15 cellular contexts compared by ENCODE assay signal in the genomic region with DNA sequence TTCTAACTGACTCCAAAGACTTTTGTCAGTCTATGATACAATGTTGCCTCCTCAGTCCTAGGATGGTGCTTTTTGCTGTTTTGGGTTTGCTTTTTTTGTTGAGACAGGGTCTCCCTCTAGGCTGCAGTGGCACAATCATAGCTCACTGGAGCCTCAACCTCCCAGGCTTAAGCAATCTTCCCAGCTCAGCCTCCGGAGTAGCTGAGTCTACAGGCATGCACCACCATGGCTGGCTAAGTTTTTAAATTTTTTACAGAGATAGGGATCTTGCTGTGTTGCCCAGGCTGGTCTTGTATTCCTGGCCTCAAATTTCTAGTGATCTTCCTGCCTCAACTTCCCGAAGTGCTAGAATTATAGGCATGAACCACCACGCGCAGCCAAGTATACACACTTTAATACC. TPM values are rescaled to one million over a fixed set of nuclear protein-coding genes. Genes with fewer than 3 reads are reported as not detected.
A peak's percentile ranks its signal among the peaks of the same experiment; 100 is the strongest.
DNase-seq lines count a peak whose midpoint lies in the region; ATAC-seq and TF ChIP-seq lines count a peak whose summit lies in the region.
"Had no signal": no experiment of that assay in that cellular context is flagged by ENCODE, and none has a peak within 500 bp of the region (broad histone marks: within the 10 kb centered on the region; RNA-seq: fewer than 3 reads in every experiment).

No MANE protein-coding gene starts in this region.

- H3K4me3 Mint-ChIP-seq in T-helper 1 cell treated with Interleukin-12 subunit alpha and Interleukin-12 subunit beta and Interleukin-4 antibody, amounts not matched to agents 30 μg/mL and 1 μg/mL, for 36 hours = no peak overlapping the region
- H3K4me3 Mint-ChIP-seq in stimulated activated effector memory CD8-positive, alpha-beta T cell treated with anti-CD3 and anti-CD28 coated beads, Interleukin-12 subunit alpha, Interleukin-12 subunit beta, amount 100 ng/mL, for 72 hours = no peak overlapping the region
- H3K4me3 Mint-ChIP-seq: stimulated activated naive CD8-positive, alpha-beta T cell treated with anti-CD3 and anti-CD28 coated beads, Interleukin-15, amount 100 ng/mL, for 72 hours had no signal

- H3F3A ChIP-seq in OCI-LY1 (ENCODE audit: insufficient read depth, low read length) = no peaks in the 10 kb centered on the region

- peaks cover 27% of the 10 kb centered on the region for H3K36me3 Mint-ChIP-seq in T-helper 1 cell treated with Interleukin-12 subunit alpha and Interleukin-12 subunit beta and Interleukin-4 antibody, amounts not matched to agents 30 μg/mL and 1 μg/mL, for 36 hours (ENCODE audit: low read depth)
- peaks cover 29% of the 10 kb centered on the region for H3K36me3 Mint-ChIP-seq in stimulated activated effector memory CD8-positive, alpha-beta T cell treated with anti-CD3 and anti-CD28 coated beads, Interleukin-12 subunit alpha, Interleukin-12 subunit beta, amount 100 ng/mL, for 72 hours

- no peaks in the 10 kb centered on the region for H3K9me3 ChIP-seq in OCI-LY1 (ENCODE audit: low read length)
- H3K9me3 ChIP-seq in spleen = no peaks in the 10 kb centered on the region

- H3K4me1 ChIP-seq in OCI-LY1 (ENCODE audit: insufficient read depth, low read length, severe bottlenecking) = peaks cover 38% of the 10 kb centered on the region
- H3K4me1 ChIP-seq in spleen = peaks cover 21 to 47% (median 30%) of the 10 kb centered on the region in 6 donors

- no peak for DNase-seq in T-helper 1 cell
- DNase-seq in dorsolateral prefrontal cortex = no peak
- DNase-seq in spleen = no peak
- DNase-seq in stimulated activated effector memory CD8-positive, alpha-beta T cell treated with anti-CD3 and anti-CD28 coated beads, Interleukin-12 subunit alpha, Interleukin-12 subunit beta, amount 100 ng/mL, for 72 hours (ENCODE audit: low spot score in 2 of 2) = no peak
- DNase-seq in activated CD4-positive, CD25-positive, alpha-beta regulatory T cell (lab: John Stamatoyannopoulos, UW) = no peak
- DNase-seq: effector CD4-positive, alpha-beta T cell; NCI-H146; occipital lobe; stimulated activated CD4-positive, alpha-beta T cell treated with anti-CD3 and anti-CD28 coated beads, Interleukin-1b, Interleukin-23, amount 100 ng/mL, for 48 hours; stimulated activated naive CD8-positive, alpha-beta T cell treated with anti-CD3 and anti-CD28 coated beads, Interleukin-15, amount 100 ng/mL, for 72 hours had no signal

- ATAC-seq in stimulated activated effector memory CD8-positive, alpha-beta T cell treated with anti-CD3 and anti-CD28 coated beads, Interleukin-12 subunit alpha, Interleukin-12 subunit beta, amount 100 ng/mL, for 72 hours = no peak
- ATAC-seq in HG03521 (IDR thresholded peaks at IDR 0.05; ENCODE audit: unreplicated experiment) = no peak
- ATAC-seq: left lobe of liver; stimulated activated naive CD8-positive, alpha-beta T cell treated with anti-CD3 and anti-CD28 coated beads, Interleukin-15, amount 100 ng/mL, for 72 hours had no signal

- H3K9me3 Mint-ChIP-seq in T-helper 1 cell treated with Interleukin-12 subunit alpha and Interleukin-12 subunit beta and Interleukin-4 antibody, amounts not matched to agents 30 μg/mL and 1 μg/mL, for 36 hours = no peaks in the 10 kb centered on the region
- H3K9me3 Mint-ChIP-seq in stimulated activated effector memory CD8-positive, alpha-beta T cell treated with anti-CD3 and anti-CD28 coated beads, Interleukin-12 subunit alpha, Interleukin-12 subunit beta, amount 100 ng/mL, for 72 hours = no peaks in the 10 kb centered on the region
- H3K9me3 Mint-ChIP-seq: stimulated activated naive CD8-positive, alpha-beta T cell treated with anti-CD3 and anti-CD28 coated beads, Interleukin-15, amount 100 ng/mL, for 72 hours had no signal

- no peak for TF ChIP-seq POLR2A in spleen (IDR thresholded peaks at IDR 0.05)

- peaks cover 46% of the 10 kb centered on the region for H3K79me2 ChIP-seq in OCI-LY1 (ENCODE audit: insufficient read depth, low read length)

- peaks cover 76% of the 10 kb centered on the region for H3K36me3 ChIP-seq in OCI-LY1 (ENCODE audit: insufficient read depth, low read length)
- H3K36me3 ChIP-seq in spleen = peaks cover 0 to 45% (median 19%) of the 10 kb centered on the region in 6 donors

- no peak overlapping the region for H3K4me2 ChIP-seq in OCI-LY1 (ENCODE audit: low read length)

- H4K20me1 ChIP-seq in OCI-LY1 (ENCODE audit: insufficient read depth, low read length) = no peaks in the 10 kb centered on the region

- peak overlapping the region; percentile 34 for H3K27ac Mint-ChIP-seq in T-helper 1 cell treated with Interleukin-12 subunit alpha and Interleukin-12 subunit beta and Interleukin-4 antibody, amounts not matched to agents 30 μg/mL and 1 μg/mL, for 36 hours
- H3K27ac Mint-ChIP-seq in stimulated activated effector memory CD8-positive, alpha-beta T cell treated with anti-CD3 and anti-CD28 coated beads, Interleukin-12 subunit alpha, Interleukin-12 subunit beta, amount 100 ng/mL, for 72 hours = no peak overlapping the region

- TF ChIP-seq CTCF in OCI-LY1 (IDR thresholded peaks at IDR 0.05; ENCODE audit: low read length) = no peak
- TF ChIP-seq CTCF in dorsolateral prefrontal cortex (IDR thresholded peaks at IDR 0.05 in 54 of 56, conservative IDR thresholded peaks at IDR 0.05 in 2 of 56; ENCODE audit: low read depth in 1 of 56, partially characterized antibody in 56 of 56) = no peak
- no peak for TF ChIP-seq CTCF in spleen (IDR thresholded peaks at IDR 0.05 in 8 of 11, conservative IDR thresholded peaks at IDR 0.05 in 3 of 11)

- H3K4me3 ChIP-seq in OCI-LY1 (ENCODE audit: low read depth, low read length, poor library complexity, severe bottlenecking) (no peak overlapping the region), dorsolateral prefrontal cortex (no peak overlapping the region), spleen (no peak overlapping the region)

- no peak overlapping the region for H2AFZ ChIP-seq in OCI-LY1 (ENCODE audit: low read length)

- H3K4me1 Mint-ChIP-seq in T-helper 1 cell treated with Interleukin-12 subunit alpha and Interleukin-12 subunit beta and Interleukin-4 antibody, amounts not matched to agents 30 μg/mL and 1 μg/mL, for 36 hours (ENCODE audit: low read depth) = peaks cover 20% of the 10 kb centered on the region
- peaks cover 20% of the 10 kb centered on the region for H3K4me1 Mint-ChIP-seq in stimulated activated effector memory CD8-positive, alpha-beta T cell treated with anti-CD3 and anti-CD28 coated beads, Interleukin-12 subunit alpha, Interleukin-12 subunit beta, amount 100 ng/mL, for 72 hours

- H3K9me2 ChIP-seq in OCI-LY1 (ENCODE audit: low read depth, low read length) = no peaks in the 10 kb centered on the region

- intact Hi-C loops in dorsolateral prefrontal cortex (cut with DNase I) (no loop called here), spleen (cut with DNase I; ENCODE audit: low total_unique reads) (no loop called here)

- WGBS in spleen, 5 donors = 93 to 98% (median 95%) methylated on average over 4 of the region's 4 CpGs

- H3K27me3 Mint-ChIP-seq in T-helper 1 cell treated with Interleukin-12 subunit alpha and Interleukin-12 subunit beta and Interleukin-4 antibody, amounts not matched to agents 30 μg/mL and 1 μg/mL, for 36 hours (ENCODE audit: low read depth) = no peaks in the 10 kb centered on the region
- H3K27me3 Mint-ChIP-seq: stimulated activated naive CD8-positive, alpha-beta T cell treated with anti-CD3 and anti-CD28 coated beads, Interleukin-15, amount 100 ng/mL, for 72 hours had no signal

- H3K9ac ChIP-seq in OCI-LY1 (ENCODE audit: low read length) = no peak overlapping the region

- H3K27ac ChIP-seq in OCI-LY1 (ENCODE audit: low read depth, low read length, poor library complexity, severe bottlenecking) (peak overlapping the region; percentile 82), dorsolateral prefrontal cortex (peak overlapping the region in 56 of 59 donors; percentile 5 to 98 (median 94)), spleen (peak overlapping the region in 7 of 8 donors; percentile 14 to 92 (median 89))
- H3K27ac ChIP-seq: 22Rv1 had no signal

- H3K27me3 ChIP-seq in OCI-LY1 (ENCODE audit: insufficient read depth, low read length) (no peaks in the 10 kb centered on the region), dorsolateral prefrontal cortex (no peaks in the 10 kb centered on the region), spleen (replicated peaks in 1 of 7) (no peaks in the 10 kb centered on the region)

RNA-seq across cellular contexts. Expression of gene RUBCN, which starts 22.5 kb away (rescaled TPM):
- total RNA-seq in dorsolateral prefrontal cortex = 100 to 1,000 TPM in 7 of 120 experiments, 10 to 100 TPM in 113; 53.9 to 114 (median 81.9) TPM
- 100 to 1,000 TPM in 1 of 7 donors, 10 to 100 TPM in 6; 54.7 to 129 (median 69.6) TPM for total RNA-seq in spleen
- 10 to 100 TPM in 2 of 3 donors, 1 to 10 TPM in 1; 7.5 to 19.5 (median 13.0) TPM for polyA plus RNA-seq in spleen

RNA-seq across cellular contexts. Expression of gene FYTTD1, which starts 35.4 kb away (rescaled TPM):
- total RNA-seq in dorsolateral prefrontal cortex (10 to 100 TPM; 31.0 to 60.1 (median 47.7) TPM), spleen (10 to 100 TPM; 28.5 to 52.6 (median 42.7) TPM)
- polyA plus RNA-seq in spleen = 10 to 100 TPM; 10.9 to 15.7 (median 12.0) TPM
